ENCODE assay signal across 36 cellular contexts in genomic region chr4:114034189-114034588, GRCh38. TPM values are rescaled to one million over a fixed set of nuclear protein-coding genes. Genes with fewer than 3 reads are reported as not detected.
"Had no signal": no experiment of that assay in that cellular context is flagged by ENCODE, and none has a peak within 500 bp of the region (broad histone marks: within the 10 kb centered on the region; RNA-seq: fewer than 3 reads in every experiment).

No MANE protein-coding gene starts in this region.

- ATAC-seq: activated CD8-positive, alpha-beta T cell treated with anti-CD3 and anti-CD28 coated beads for 36 hours; activated T-cell treated with anti-CD3 and anti-CD28 coated beads, Interleukin-2, amount 50 U/mL, for 72 hours; activated T-helper 17 cell treated with anti-CD3 and anti-CD28 coated beads, Interleukin-2, amount 50 U/mL, for 72 hours; K562; PC-3 had no signal

- H3K27ac ChIP-seq: ascending aorta, breast epithelium, coronary artery, Peyer's patch, SJSA1, WERI-Rb-1 had no signal

- DNase-seq: activated CD4-positive, alpha-beta T cell treated with anti-CD3 and anti-CD28 coated beads for 1 hour; activated CD4-positive, alpha-beta T cell treated with anti-CD3 and anti-CD28 coated beads for 48 hours; activated CD4-positive, CD25-positive, alpha-beta regulatory T cell; activated CD8-positive, alpha-beta T cell treated with anti-CD3 and anti-CD28 coated beads for 36 hours; activated gamma-delta T cell; activated naive CD4-positive, alpha-beta T cell treated with Interleukin-2 at 50 U/mL for 16 hours; activated naive CD8-positive, alpha-beta T cell treated with anti-CD3 and anti-CD28 coated beads, Interleukin-2, amount 10 ng/mL, durations not matched to agents 7 days and 5 days; activated T-cell treated with anti-CD3 and anti-CD28 coated beads, Interleukin-2, amount 50 U/mL, for 1 hour; activated T-cell treated with anti-CD3 and anti-CD28 coated beads, Interleukin-2, amount 50 U/mL, for 72 hours; amygdala; NCI-H1417; NCI-H146; NCI-H187 treated with DMSO at 0.1 percent for 48 hours; NCI-H2081 treated with DMSO at 0.1 percent for 48 hours; NCI-H2171 treated with DMSO at 0.1 percent for 48 hours; NCI-H2227 treated with DMSO at 0.1 percent for 48 hours; NCI-H446 treated with DMSO at 0.1 percent for 48 hours; NCI-H524; NCI-H69; NCI-H82; NK-92 treated with Interleukin-12 subunit alpha and Interleukin-12 subunit beta, amount 100 ng/mL, for 24 hours; PC-3; Peyer's patch; RPMI8226; SHP77 treated with DMSO at 0.1 percent for 48 hours; T1000; WERI-Rb-1 had no signal

RNA-seq across cellular contexts. Expression of gene ARSJ, which starts 54.7 kb away (rescaled TPM):
- total RNA-seq: activated CD8-positive, alpha-beta memory T cell treated with anti-CD3 and anti-CD28 coated beads for 36 hours; activated CD8-positive, alpha-beta T cell treated with anti-CD3 and anti-CD28 coated beads for 36 hours; activated T-cell treated with anti-CD3 and anti-CD28 coated beads, Interleukin-2, amount 50 U/mL, for 72 hours; K562; T-helper 1 cell treated with Interleukin-12 subunit alpha and Interleukin-12 subunit beta and Interleukin-4 antibody, amounts not matched to agents 30 ng/mL and 1 ng/mL, for 36 hours; T-helper 2 cell treated with Interferon-gamma antibody and Interleukin-4, amounts not matched to agents 100 ng/mL and 5 ng/mL, for 36 hours had no signal
- polyA plus RNA-seq: K562 had no signal
